ENCODE assay signal across 1 cellular context in genomic region chr12:120234643-120235368, GRCh38.
TF ChIP-seq lines count a peak whose summit lies in the region.

No MANE protein-coding gene starts in this region.

TF ChIP-seq in HEK293, 187 proteins besides CTCF, POLR2A, EP300 and RAD21 (continued from another document and continues in another):
- TF ChIP-seq ZNF654 (tag by site-specific recombination; IDR thresholded peaks at IDR 0.05; ENCODE audit: low read depth) = no peak; the same call in 1 of the 2 replicates
- TF ChIP-seq MZF1 (tag by site-specific recombination; IDR thresholded peaks at IDR 0.05; ENCODE audit: borderline replicate concordance) = no peak
- no peak for TF ChIP-seq ZNF248 (tag by site-specific recombination; IDR thresholded peaks at IDR 0.05)
- TF ChIP-seq PBX3 (CRISPR knock-in tag; IDR thresholded peaks at IDR 0.05) = no peak
- TF ChIP-seq PRDM2 (tag by site-specific recombination; IDR thresholded peaks at IDR 0.05; ENCODE audit: borderline replicate concordance) = no peak
- 0 out of 2 replicates have a peak, but pooled peaks have one; percentile 24 for TF ChIP-seq ZNF335 (tag by site-specific recombination; conservative IDR thresholded peaks at IDR 0.05)
- peak; percentile 99 for TF ChIP-seq ZNF600 (tag by site-specific recombination; IDR thresholded peaks at IDR 0.05)
- TF ChIP-seq GLIS1 (tag by site-specific recombination; IDR thresholded peaks at IDR 0.05) = peak; percentile 54
- TF ChIP-seq ZNF423 (tag by site-specific recombination; IDR thresholded peaks at IDR 0.05) = no peak
- no peak for TF ChIP-seq ZNF549 (tag by site-specific recombination; IDR thresholded peaks at IDR 0.05)
- peak; percentile 58; the same call in 1 of the 2 replicates for TF ChIP-seq ZNF639 (tag by site-specific recombination; IDR thresholded peaks at IDR 0.05)
- peak; percentile 24; the same call in 1 of the 2 replicates for TF ChIP-seq SP2 (tag by site-specific recombination; IDR thresholded peaks at IDR 0.05)
- no peak for TF ChIP-seq ZNF174 (tag by site-specific recombination; IDR thresholded peaks at IDR 0.05)
- TF ChIP-seq ZNF692 (tag by site-specific recombination; IDR thresholded peaks at IDR 0.05) = 0 out of 2 replicates have a peak, but pooled peaks have one; percentile 30
- no peak for TF ChIP-seq ZBTB21 (tag by site-specific recombination; IDR thresholded peaks at IDR 0.05)
- TF ChIP-seq GLI2 (tag by site-specific recombination; IDR thresholded peaks at IDR 0.05; ENCODE audit: borderline replicate concordance, low read depth) = no peak
- no peak for TF ChIP-seq ZNF140 (tag by site-specific recombination; IDR thresholded peaks at IDR 0.05)
- no peak for TF ChIP-seq ZNF302 (tag by site-specific recombination; IDR thresholded peaks at IDR 0.05; ENCODE audit: low read depth)
- TF ChIP-seq ZNF214 (tag by site-specific recombination; IDR thresholded peaks at IDR 0.05; ENCODE audit: borderline replicate concordance) = no peak
- TF ChIP-seq KLF16 (tag by site-specific recombination; IDR thresholded peaks at IDR 0.05) = no peak
- peak; percentile 54; the same call in 1 of the 2 replicates for TF ChIP-seq ZBTB20 (tag by site-specific recombination; IDR thresholded peaks at IDR 0.05)
- no peak for TF ChIP-seq KLF1 (tag by site-specific recombination; IDR thresholded peaks at IDR 0.05)
- TF ChIP-seq ZNF624 (tag by site-specific recombination; IDR thresholded peaks at IDR 0.05) = no peak
- TF ChIP-seq ZNF23 (tag by site-specific recombination; IDR thresholded peaks at IDR 0.05; ENCODE audit: borderline replicate concordance) = no peak
- no peak for TF ChIP-seq ZNF561 (tag by site-specific recombination; IDR thresholded peaks at IDR 0.05; ENCODE audit: borderline replicate concordance)
- no peak for TF ChIP-seq ZBTB8A (tag by site-specific recombination; IDR thresholded peaks at IDR 0.05)
- no peak for TF ChIP-seq ZNF555 (tag by site-specific recombination; conservative IDR thresholded peaks at IDR 0.05)
- TF ChIP-seq ZNF114 (tag by site-specific recombination; IDR thresholded peaks at IDR 0.05) = no peak
- TF ChIP-seq ZNF148 (tag by site-specific recombination; IDR thresholded peaks at IDR 0.05; ENCODE audit: borderline replicate concordance) = no peak
- TF ChIP-seq ZNF670 (tag by site-specific recombination; IDR thresholded peaks at IDR 0.05; ENCODE audit: low read depth) = no peak
- peak; percentile 97 for TF ChIP-seq ZBTB48 (tag by site-specific recombination; IDR thresholded peaks at IDR 0.05)
- TF ChIP-seq HOXA7 (CRISPR knock-in tag; IDR thresholded peaks at IDR 0.05; ENCODE audit: borderline replicate concordance) = no peak
- TF ChIP-seq ZNF292 (tag by site-specific recombination; IDR thresholded peaks at IDR 0.05; ENCODE audit: borderline replicate concordance, low read depth) = no peak
- no peak for TF ChIP-seq ZNF404 (tag by site-specific recombination; IDR thresholded peaks at IDR 0.05)
- no peak for TF ChIP-seq ZNF426 (tag by site-specific recombination; IDR thresholded peaks at IDR 0.05)
- TF ChIP-seq ZNF341 (tag by site-specific recombination; IDR thresholded peaks at IDR 0.05; ENCODE audit: low read depth) = no peak
- no peak for TF ChIP-seq ZNF324 (tag by site-specific recombination; IDR thresholded peaks at IDR 0.05)
- no peak for TF ChIP-seq ZNF707 (tag by site-specific recombination; IDR thresholded peaks at IDR 0.05)
- TF ChIP-seq ZSCAN30 (tag by site-specific recombination; IDR thresholded peaks at IDR 0.05) = 0 out of 2 replicates have a peak, but pooled peaks have one; percentile 28
- no peak for TF ChIP-seq ZNF18 (tag by site-specific recombination; IDR thresholded peaks at IDR 0.05)
- TF ChIP-seq ZNF37A (tag by site-specific recombination; IDR thresholded peaks at IDR 0.05) = no peak
- TF ChIP-seq ZNF626 (tag by site-specific recombination; IDR thresholded peaks at IDR 0.05) = no peak
- no peak for TF ChIP-seq ZNF521 (tag by site-specific recombination; IDR thresholded peaks at IDR 0.05)
- TF ChIP-seq ZNF830 (tag by site-specific recombination; IDR thresholded peaks at IDR 0.05; ENCODE audit: low read depth) = no peak
- peak; percentile 28; the same call in 1 of the 2 replicates for TF ChIP-seq OSR2 (tag by site-specific recombination; IDR thresholded peaks at IDR 0.05)
- TF ChIP-seq REST (tag by site-specific recombination; IDR thresholded peaks at IDR 0.05) = no peak
